ENCODE assay signal across 22 cellular contexts in the genomic region with DNA sequence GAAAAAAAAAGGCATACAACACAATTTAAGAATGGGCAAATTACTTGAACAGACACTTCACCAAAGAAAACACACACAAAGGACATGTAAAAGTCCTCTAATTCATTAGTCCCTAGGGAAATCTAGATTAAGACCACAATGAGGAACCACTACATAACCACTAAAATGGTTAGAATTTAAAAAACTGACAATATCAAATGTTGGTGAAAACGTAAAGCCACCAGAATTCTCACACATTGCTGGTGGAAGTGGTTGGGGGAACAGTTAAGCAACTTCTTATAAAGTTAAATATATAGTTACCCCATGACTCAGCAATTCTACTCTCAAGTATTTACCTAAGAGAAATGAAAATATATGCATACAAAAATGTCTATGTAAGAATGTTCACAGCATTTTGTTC. TPM values are rescaled to one million over a fixed set of nuclear protein-coding genes. Genes with fewer than 3 reads are reported as not detected.
A peak's percentile ranks its signal among the peaks of the same experiment; 100 is the strongest.
DNase-seq lines count a peak whose midpoint lies in the region; ATAC-seq and TF ChIP-seq lines count a peak whose summit lies in the region.
"Had no signal": no experiment of that assay in that cellular context is flagged by ENCODE, and none has a peak within 500 bp of the region (broad histone marks: within the 10 kb centered on the region; RNA-seq: fewer than 3 reads in every experiment).

No MANE protein-coding gene starts in this region.

- H3K36me3 Mint-ChIP-seq in activated CD8-positive, alpha-beta memory T cell treated with anti-CD3 and anti-CD28 coated beads, Interleukin-2, amount 10 ng/mL, durations not matched to agents 7 days and 5 days: peaks cover 45% of the 10 kb centered on the region
- H3K36me3 Mint-ChIP-seq in chondrocyte (ENCODE audit: low read depth): peaks cover 4% of the 10 kb centered on the region
- H3K36me3 Mint-ChIP-seq in progenitor cell of endocrine pancreas (ENCODE audit: insufficient read depth): peaks cover 18% of the 10 kb centered on the region
- no peaks in the 10 kb centered on the region for H3K36me3 Mint-ChIP-seq in glutamatergic neuron (ENCODE audit: unreplicated experiment)

- peak overlapping the region; percentile 19 for H3K27ac Mint-ChIP-seq in activated CD8-positive, alpha-beta memory T cell treated with anti-CD3 and anti-CD28 coated beads, Interleukin-2, amount 10 ng/mL, durations not matched to agents 7 days and 5 days
- H3K27ac Mint-ChIP-seq in chondrocyte (ENCODE audit: unreplicated experiment): peak overlapping the region; percentile 63
- H3K27ac Mint-ChIP-seq in progenitor cell of endocrine pancreas: peak overlapping the region; percentile 7
- H3K27ac Mint-ChIP-seq in glutamatergic neuron (ENCODE audit: unreplicated experiment): no peak overlapping the region
- H3K27ac Mint-ChIP-seq: activated CD8-positive, alpha-beta T cell treated with anti-CD3 and anti-CD28 coated beads for 36 hours; activated naive CD4-positive, alpha-beta T cell treated with anti-CD3 and anti-CD28 coated beads, Interleukin-2, amount 50 U/mL, for 72 hours; mesothelial cell of epicardium; nephron progenitor cell had no signal

- no peak for ATAC-seq in activated CD8-positive, alpha-beta memory T cell treated with anti-CD3 and anti-CD28 coated beads, Interleukin-2, amount 10 ng/mL, durations not matched to agents 7 days and 5 days
- ATAC-seq in HG03342 (IDR thresholded peaks at IDR 0.05; ENCODE audit: unreplicated experiment): no peak
- ATAC-seq: activated CD8-positive, alpha-beta T cell treated with anti-CD3 and anti-CD28 coated beads for 36 hours; activated naive CD4-positive, alpha-beta T cell treated with anti-CD3 and anti-CD28 coated beads, Interleukin-2, amount 50 U/mL, for 72 hours; activated T-cell treated with anti-CD3 and anti-CD28 coated beads, Interleukin-2, amount 50 U/mL, for 4 hours; HCT116 had no signal

- H3K4me3 Mint-ChIP-seq in activated CD8-positive, alpha-beta memory T cell treated with anti-CD3 and anti-CD28 coated beads, Interleukin-2, amount 10 ng/mL, durations not matched to agents 7 days and 5 days: no peak overlapping the region
- H3K4me3 Mint-ChIP-seq in chondrocyte (ENCODE audit: unreplicated experiment) (no peak overlapping the region), progenitor cell of endocrine pancreas (ENCODE audit: low read depth) (no peak overlapping the region), glutamatergic neuron (ENCODE audit: unreplicated experiment) (no peak overlapping the region)
- H3K4me3 Mint-ChIP-seq: activated CD8-positive, alpha-beta T cell treated with anti-CD3 and anti-CD28 coated beads for 36 hours; activated T-cell treated with anti-CD3 and anti-CD28 coated beads, Interleukin-2, amount 50 U/mL, for 4 hours; mesothelial cell of epicardium; nephron progenitor cell had no signal

- H3K9me3 Mint-ChIP-seq in activated CD8-positive, alpha-beta memory T cell treated with anti-CD3 and anti-CD28 coated beads, Interleukin-2, amount 10 ng/mL, durations not matched to agents 7 days and 5 days (ENCODE audit: low read depth): peaks cover 13% of the 10 kb centered on the region
- H3K9me3 Mint-ChIP-seq in chondrocyte (ENCODE audit: low read depth) (peaks cover 14% of the 10 kb centered on the region), progenitor cell of endocrine pancreas (ENCODE audit: low read depth) (peaks cover 18% of the 10 kb centered on the region), glutamatergic neuron (ENCODE audit: unreplicated experiment) (peaks cover 8% of the 10 kb centered on the region)

- TF ChIP-seq CTCF in chondrocyte (IDR thresholded peaks at IDR 0.05): no peak
- no peak for TF ChIP-seq CTCF in progenitor cell of endocrine pancreas (IDR thresholded peaks at IDR 0.05; ENCODE audit: unreplicated experiment)
- TF ChIP-seq CTCF in glutamatergic neuron (IDR thresholded peaks at IDR 0.05; ENCODE audit: partially characterized antibody, unreplicated experiment): no peak

- CTCF ChIA-PET in activated CD8-positive, alpha-beta memory T cell treated with anti-CD3 and anti-CD28 coated beads, Interleukin-2, amount 10 ng/mL, durations not matched to agents 7 days and 5 days (lab: Charles Lee): no interaction called here

- DNase-seq in activated CD8-positive, alpha-beta memory T cell treated with anti-CD3 and anti-CD28 coated beads, Interleukin-2, amount 10 ng/mL, durations not matched to agents 7 days and 5 days: no peak
- no peak for DNase-seq in activated CD8-positive, alpha-beta memory T cell treated with anti-CD3 and anti-CD28 coated beads, Interleukin-2, amount 50 U/mL, for 48 hours
- DNase-seq in NCI-H226: peak; percentile 9
- no peak for DNase-seq in chondrocyte (ENCODE audit: low spot score)
- DNase-seq in progenitor cell of endocrine pancreas (ENCODE audit: low spot score, unreplicated experiment): no peak
- DNase-seq in glomerular visceral epithelial cell (ENCODE audit: extremely low spot score): no peak
- no peak for DNase-seq in glutamatergic neuron
- DNase-seq: activated CD8-positive, alpha-beta T cell treated with anti-CD3 and anti-CD28 coated beads for 36 hours; activated T-cell treated with anti-CD3 and anti-CD28 coated beads, Interleukin-2, amount 50 U/mL, for 4 hours; C1 segment of cervical spinal cord; cortex of kidney; foreskin melanocyte; NCI-H1092; NCI-H2081; nephron progenitor cell; T-helper 9 cell had no signal

- H3K4me1 Mint-ChIP-seq in activated CD8-positive, alpha-beta memory T cell treated with anti-CD3 and anti-CD28 coated beads, Interleukin-2, amount 10 ng/mL, durations not matched to agents 7 days and 5 days: peaks cover 29% of the 10 kb centered on the region
- H3K4me1 Mint-ChIP-seq in chondrocyte (ENCODE audit: low read depth): peaks cover 89% of the 10 kb centered on the region
- peaks cover 10% of the 10 kb centered on the region for H3K4me1 Mint-ChIP-seq in progenitor cell of endocrine pancreas (ENCODE audit: low read depth)
- peaks cover 26% of the 10 kb centered on the region for H3K4me1 Mint-ChIP-seq in glutamatergic neuron (ENCODE audit: low read depth, unreplicated experiment)

- no peaks in the 10 kb centered on the region for H3K27me3 Mint-ChIP-seq in activated CD8-positive, alpha-beta memory T cell treated with anti-CD3 and anti-CD28 coated beads, Interleukin-2, amount 10 ng/mL, durations not matched to agents 7 days and 5 days
- H3K27me3 Mint-ChIP-seq in chondrocyte (ENCODE audit: low read depth) (no peaks in the 10 kb centered on the region), progenitor cell of endocrine pancreas (no peaks in the 10 kb centered on the region), glutamatergic neuron (ENCODE audit: unreplicated experiment) (no peaks in the 10 kb centered on the region)
- H3K27me3 Mint-ChIP-seq: activated CD8-positive, alpha-beta T cell treated with anti-CD3 and anti-CD28 coated beads for 36 hours; brain; IgD-negative memory B cell had no signal

RNA-seq across cellular contexts. Expression of a gene that starts 11.8 kb away (rescaled TPM):
- 10 to 100 TPM; 71.6 to 88.0 TPM for total RNA-seq in activated CD8-positive, alpha-beta memory T cell treated with anti-CD3 and anti-CD28 coated beads, Interleukin-2, amount 10 ng/mL, durations not matched to agents 7 days and 5 days
- total RNA-seq in chondrocyte: 560 to 819 TPM (median 766 TPM) in 3 replicates
- 246 and 265 TPM in 2 replicates for total RNA-seq in progenitor cell of endocrine pancreas
- 772 TPM for total RNA-seq in glutamatergic neuron (ENCODE audit: unreplicated experiment)
